In genomic region chr9:683509-684021, GRCh38 we compare ENCODE assay signal across 15 cellular contexts.
DNase-seq lines count a peak whose midpoint lies in the region; ATAC-seq and TF ChIP-seq lines count a peak whose summit lies in the region.
"Had no signal": no experiment of that assay in that cellular context is flagged by ENCODE, and none has a peak within 500 bp of the region (broad histone marks: within the 10 kb centered on the region; RNA-seq: fewer than 3 reads in every experiment).

No MANE protein-coding gene starts in this region.

- no peak overlapping the region for H2AFZ ChIP-seq in PC-3 (ENCODE audit: low read length)

- H3K27ac ChIP-seq in PC-3 (ENCODE audit: low read length) (peak overlapping the region; percentile 93), colonic mucosa (peak overlapping the region; percentile 34), mesodermal cell (ENCODE audit: low read depth, low read length, severe bottlenecking) (peak overlapping the region; percentile 55), substantia nigra (ENCODE audit: low read depth, low read length, poor library complexity, severe bottlenecking) (peak overlapping the region; percentile 33)
- no peak overlapping the region for H3K27ac ChIP-seq in CD8-positive, alpha-beta memory T cell (ENCODE audit: low read depth, low read length)

- H3K36me3 ChIP-seq in PC-3 (ENCODE audit: low read depth, low read length) (no peaks in the 10 kb centered on the region), colonic mucosa (no peaks in the 10 kb centered on the region), mesodermal cell (ENCODE audit: control insufficient read depth, insufficient read depth, low read length) (no peaks in the 10 kb centered on the region)
- no peaks in the 10 kb centered on the region for H3K36me3 ChIP-seq in CD8-positive, alpha-beta memory T cell (ENCODE audit: insufficient read depth, low read length)

- H3K9me3 ChIP-seq in PC-3 (ENCODE audit: low read length) (no peaks in the 10 kb centered on the region), colonic mucosa (no peaks in the 10 kb centered on the region), mesodermal cell (ENCODE audit: control insufficient read depth, low read length) (peaks cover 7% of the 10 kb centered on the region)
- no peaks in the 10 kb centered on the region for H3K9me3 ChIP-seq in CD8-positive, alpha-beta memory T cell (ENCODE audit: low read length)

- H3K79me2 ChIP-seq in PC-3 (ENCODE audit: low read length): peaks cover 10% of the 10 kb centered on the region; the same call in 1 of the 2 replicates

- BruUV-seq in PC-3 (replicated peaks; lab: Mats Ljungman, UMichigan): no TSS peak

- H3F3A ChIP-seq in PC-3 (ENCODE audit: low read length, unreplicated experiment): peaks cover 17% of the 10 kb centered on the region

- H3K4me1 ChIP-seq in PC-3 (ENCODE audit: insufficient read depth, low read length): peaks cover 57% of the 10 kb centered on the region
- no peaks in the 10 kb centered on the region for H3K4me1 ChIP-seq in colonic mucosa
- peaks cover 34% of the 10 kb centered on the region for H3K4me1 ChIP-seq in mesodermal cell (ENCODE audit: control insufficient read depth, insufficient read depth, low read length, poor library complexity, severe bottlenecking)
- H3K4me1 ChIP-seq in CD8-positive, alpha-beta memory T cell (ENCODE audit: insufficient read depth, low read length): no peaks in the 10 kb centered on the region

- H3K27me3 ChIP-seq in PC-3 (ENCODE audit: low read length) (no peaks in the 10 kb centered on the region), colonic mucosa (no peaks in the 10 kb centered on the region)
- no peaks in the 10 kb centered on the region for H3K27me3 ChIP-seq in CD8-positive, alpha-beta memory T cell (ENCODE audit: insufficient read depth, low read length, poor library complexity, severe bottlenecking)

- no peaks in the 10 kb centered on the region for H3K9me3 Mint-ChIP-seq in CD8-positive, alpha-beta memory T cell
- H3K9me3 Mint-ChIP-seq: natural killer cell had no signal

- POLR2A ChIA-PET in PC-3 (lab: Charles Lee; ENCODE audit: unreplicated experiment): interaction anchor here (0.7 to 1.0 kb wide), 2 partner anchors 10 to 13 kb away, joined by 4 to 10 read pairs; no protein-coding TSS in a partner anchor
- POLR2A ChIA-PET in CD8-positive, alpha-beta memory T cell (lab: Charles Lee): no interaction called here

- H3K4me3 ChIP-seq in PC-3 (ENCODE audit: low read length) (peak overlapping the region; percentile 63; the same call in 1 of the 2 replicates), colonic mucosa (no peak overlapping the region), mesodermal cell (ENCODE audit: extremely low read depth, insufficient read depth, low read length, poor library complexity, severe bottlenecking) (no peak overlapping the region)
- no peak overlapping the region for H3K4me3 ChIP-seq in CD8-positive, alpha-beta memory T cell (ENCODE audit: low read length)

- H3K36me3 Mint-ChIP-seq in CD8-positive, alpha-beta memory T cell: peaks cover 0 to 7% (median 0%) of the 10 kb centered on the region in 3 donors
- H3K36me3 Mint-ChIP-seq: natural killer cell had no signal

- peak overlapping the region; percentile 95 for H3K4me2 ChIP-seq in PC-3 (ENCODE audit: low read length)

- CTCF ChIA-PET in PC-3 (lab: Charles Lee): no interaction called here
- CTCF ChIA-PET in CD8-positive, alpha-beta memory T cell (lab: Charles Lee): interaction anchor here (1.2 kb wide), 1 partner anchor 9 kb away, joined by 3 read pairs; no protein-coding TSS in a partner anchor

- ATAC-seq in PC-3 (no peak), GM21723 (IDR thresholded peaks at IDR 0.05; ENCODE audit: unreplicated experiment) (no peak), GM19328 (IDR thresholded peaks at IDR 0.05; ENCODE audit: unreplicated experiment) (no peak)
- ATAC-seq: natural killer cell had no signal

- no peaks in the 10 kb centered on the region for H4K20me1 ChIP-seq in PC-3 (ENCODE audit: low read length)

- H3K4me3 Mint-ChIP-seq in CD8-positive, alpha-beta memory T cell: no peak overlapping the region
- H3K4me3 Mint-ChIP-seq: CD4-positive, CD25-positive, alpha-beta regulatory T cell; natural killer cell had no signal

- H3K9me2 ChIP-seq in PC-3 (replicated peaks; ENCODE audit: low read length): no peaks in the 10 kb centered on the region

- no peak for DNase-seq in PC-3
- no peak for DNase-seq in colonic mucosa
- no peak for DNase-seq in substantia nigra (lab: John Stamatoyannopoulos, UW)
- DNase-seq in epidermal melanocyte (ENCODE audit: insufficient read length, low spot score): no peak
- DNase-seq in CD8-positive, alpha-beta memory T cell: no peak
- DNase-seq: activated CD8-positive, alpha-beta memory T cell treated with anti-CD3 and anti-CD28 coated beads, Interleukin-2, amount 50 U/mL, for 4 hours; CD4-positive, CD25-positive, alpha-beta regulatory T cell; GDM1; MV-4-11; natural killer cell; NCI-H226; RPMI8226 had no signal

- H3K27ac Mint-ChIP-seq in CD8-positive, alpha-beta memory T cell: no peak overlapping the region
- H3K27ac Mint-ChIP-seq: CD4-positive, CD25-positive, alpha-beta regulatory T cell; natural killer cell had no signal

- WGBS in mesodermal cell (ENCODE audit: insufficient coverage in 2 of 2), 2 experiments: no CpG with 5 or more reads among the region's 2 CpGs

- intact Hi-C loops in PC-3 (cut with micrococcal nuclease): loop anchor here (2.0 to 5.0 kb wide), 2 partner anchors 66 to 69 kb away; no protein-coding TSS in a partner anchor
- intact Hi-C loops in colonic mucosa (cut with DNase I): no loop called here

- no peak for TF ChIP-seq CTCF in PC-3 (conservative IDR thresholded peaks at IDR 0.05; ENCODE audit: low read depth, low read length)
- no peak for TF ChIP-seq CTCF in colonic mucosa (IDR thresholded peaks at IDR 0.05)

- no peaks in the 10 kb centered on the region for H3K4me1 Mint-ChIP-seq in CD8-positive, alpha-beta memory T cell

- H3K27me3 Mint-ChIP-seq in CD8-positive, alpha-beta memory T cell: peaks cover 0 to 4% of the 10 kb centered on the region in 2 donors

- H3K9ac ChIP-seq in PC-3 (ENCODE audit: low read length) (peak overlapping the region; percentile 56), colonic mucosa (ENCODE audit: low read depth in 2 of 2, low read length in 2 of 2) (peak overlapping the region in 1 of 2 donors; percentile 36)
